ENCODE assay signal across 21 cellular contexts in the genomic region with DNA sequence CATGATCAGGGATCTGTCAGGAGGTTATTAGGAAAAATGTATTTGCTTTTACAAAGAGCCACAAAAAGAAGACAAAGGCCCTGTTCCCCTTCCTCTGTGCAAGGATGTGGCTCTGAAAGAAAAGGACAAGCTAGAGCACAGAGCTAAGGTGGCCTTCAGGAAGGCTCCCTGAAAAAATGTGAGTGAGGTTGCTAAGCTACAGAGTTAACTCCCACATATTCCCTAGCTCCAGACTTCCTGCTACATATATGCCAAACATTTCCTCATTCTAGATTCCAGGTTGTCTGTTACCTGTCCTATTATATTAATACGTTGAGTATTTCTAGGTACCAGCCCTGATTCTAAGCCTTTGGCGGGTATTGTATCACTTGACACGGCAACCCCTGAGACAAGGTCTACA.
DNase-seq lines count a peak whose midpoint lies in the region; ATAC-seq, FAIRE-seq and TF ChIP-seq lines count a peak whose summit lies in the region.
"Had no signal": no experiment of that assay in that cellular context is flagged by ENCODE, and none has a peak within 500 bp of the region (broad histone marks: within the 10 kb centered on the region; RNA-seq: fewer than 3 reads in every experiment).

No MANE protein-coding gene starts in this region.

- TF ChIP-seq RAD21 in neural cell (conservative IDR thresholded peaks at IDR 0.05), result no peak

- no peak for TF ChIP-seq EP300 in neural cell (conservative IDR thresholded peaks at IDR 0.05; ENCODE audit: poor library complexity, severe bottlenecking)

- H3K9me2 ChIP-seq in PC-3 (replicated peaks; ENCODE audit: low read length), result no peaks in the 10 kb centered on the region
- no peaks in the 10 kb centered on the region for H3K9me2 ChIP-seq in neural cell (ENCODE audit: insufficient read depth, low read length)
- H3K9me2 ChIP-seq: SK-N-SH had no signal

- H4K20me1 ChIP-seq in PC-3 (ENCODE audit: low read length) (no peaks in the 10 kb centered on the region), neural cell (ENCODE audit: insufficient read depth) (no peaks in the 10 kb centered on the region)

- intact Hi-C loops in PC-3 (cut with micrococcal nuclease), result no loop called here
- intact Hi-C loops in right lobe of liver (cut with DNase I), result no loop called here

- H3K36me3 ChIP-seq in PC-3 (ENCODE audit: low read depth, low read length), result no peaks in the 10 kb centered on the region
- H3K36me3 ChIP-seq in kidney epithelial cell (ENCODE audit: control insufficient read depth, insufficient read depth, low read length), result no peaks in the 10 kb centered on the region
- H3K36me3 ChIP-seq in neural cell (ENCODE audit: insufficient read depth, low read length), result no peaks in the 10 kb centered on the region
- no peaks in the 10 kb centered on the region for H3K36me3 ChIP-seq in right lobe of liver

- H3K4me2 ChIP-seq in PC-3 (ENCODE audit: low read length) (no peak overlapping the region), neural cell (ENCODE audit: low read length) (no peak overlapping the region)
- H3K4me2 ChIP-seq: KMS-11, SK-N-SH had no signal

- H3K4me3 ChIP-seq in PC-3 (ENCODE audit: low read length), result no peak overlapping the region
- no peak overlapping the region for H3K4me3 ChIP-seq in kidney epithelial cell (ENCODE audit: low read depth, low read length)
- no peak overlapping the region for H3K4me3 ChIP-seq in neural cell (ENCODE audit: low read length)
- H3K4me3 ChIP-seq in right lobe of liver, result no peak overlapping the region

- DNase-seq in GM19239 (ENCODE audit: insufficient read length, low spot score) (no peak), PC-3 (no peak), kidney epithelial cell (ENCODE audit: low read depth) (peak; percentile 7), pons (ENCODE audit: low spot score) (no peak), right lobe of liver (no peak), NCI-H187 (lab: John Stamatoyannopoulos, UW) (no peak)
- DNase-seq: CD4-positive, alpha-beta memory T cell; DND-41; MV-4-11; NCI-H1694 treated with DMSO at 0.1 percent for 48 hours; NCI-H2107; NCI-H510A treated with DMSO at 0.1 percent for 48 hours; NCI-H82; OCI-M1; RPMI8226; SHP77 treated with DMSO at 0.1 percent for 48 hours; SK-N-SH had no signal

- peak; percentile 31 for FAIRE-seq in GM19239 (lab: Jason Lieb, UNC)
- FAIRE-seq: G401.6 had no signal

- H3F3A ChIP-seq in PC-3 (ENCODE audit: low read length, unreplicated experiment), result no peaks in the 10 kb centered on the region
- H3F3A ChIP-seq in neural cell (ENCODE audit: insufficient read depth, low read length, poor library complexity, severe bottlenecking), result no peaks in the 10 kb centered on the region

- H3K9me3 ChIP-seq in PC-3 (ENCODE audit: low read length) (no peaks in the 10 kb centered on the region), neural cell (ENCODE audit: low read length) (no peaks in the 10 kb centered on the region), right lobe of liver (no peaks in the 10 kb centered on the region)
- H3K9me3 ChIP-seq: SK-N-SH had no signal

- H3K4me1 ChIP-seq in PC-3 (ENCODE audit: insufficient read depth, low read length) (no peaks in the 10 kb centered on the region), right lobe of liver (no peaks in the 10 kb centered on the region)

- H3K9ac ChIP-seq in PC-3 (ENCODE audit: low read length), result no peak overlapping the region
- H3K9ac ChIP-seq in neural cell (ENCODE audit: low read length), result no peak overlapping the region
- H3K9ac ChIP-seq: KMS-11, SK-N-SH had no signal

- no peak overlapping the region for H2AFZ ChIP-seq in PC-3 (ENCODE audit: low read length)
- no peak overlapping the region for H2AFZ ChIP-seq in neural cell (ENCODE audit: low read depth, low read length)

- H3K79me2 ChIP-seq in PC-3 (ENCODE audit: low read length), result no peaks in the 10 kb centered on the region
- no peaks in the 10 kb centered on the region for H3K79me2 ChIP-seq in neural cell (replicated peaks; ENCODE audit: insufficient read depth, low read length)

- TF ChIP-seq POLR2A in right lobe of liver (IDR thresholded peaks at IDR 0.05), result no peak

- ATAC-seq in PC-3, result peak; percentile 24; the same call in 1 of the 2 replicates
- ATAC-seq in right lobe of liver, result no peak
- ATAC-seq in GM19328 (IDR thresholded peaks at IDR 0.05; ENCODE audit: unreplicated experiment), result no peak

- BruUV-seq in PC-3 (replicated peaks; lab: Mats Ljungman, UMichigan), result no TSS peak

- TF ChIP-seq CTCF in PC-3 (conservative IDR thresholded peaks at IDR 0.05; ENCODE audit: low read depth, low read length) (no peak), kidney epithelial cell (IDR thresholded peaks at IDR 0.05; ENCODE audit: insufficient read depth, low read length, poor library complexity, severe bottlenecking) (no peak), neural cell (IDR thresholded peaks at IDR 0.05; ENCODE audit: poor library complexity, severe bottlenecking) (no peak), right lobe of liver (IDR thresholded peaks at IDR 0.05) (no peak)

- H3K27ac ChIP-seq in PC-3 (ENCODE audit: low read length), result no peak overlapping the region
- no peak overlapping the region for H3K27ac ChIP-seq in neural cell (ENCODE audit: low read length)
- H3K27ac ChIP-seq in right lobe of liver, result no peak overlapping the region
- H3K27ac ChIP-seq: KMS-11 had no signal

- H3K27me3 ChIP-seq in PC-3 (ENCODE audit: low read length), result no peaks in the 10 kb centered on the region
- H3K27me3 ChIP-seq in kidney epithelial cell (ENCODE audit: control insufficient read depth, insufficient read depth, low read length), result no peaks in the 10 kb centered on the region
- H3K27me3 ChIP-seq in neural cell (ENCODE audit: insufficient read depth, low read depth, low read length), result no peaks in the 10 kb centered on the region
- no peaks in the 10 kb centered on the region for H3K27me3 ChIP-seq in right lobe of liver

- POLR2A ChIA-PET in PC-3 (lab: Charles Lee; ENCODE audit: unreplicated experiment), result interaction anchor here (0.6 to 0.7 kb wide), 2 partner anchors 19 to 561 kb away, joined by 3 read pairs; no protein-coding TSS in a partner anchor

- 94% methylated on average over 3 of the region's 3 CpGs for WGBS in right lobe of liver (ENCODE audit: insufficient coverage, low coverage, low lambda C conversion rate, missing lambda C conversion rate)

- CTCF ChIA-PET in PC-3 (lab: Charles Lee), result no interaction called here

TF ChIP-seq in neural cell, 6 proteins besides CTCF, POLR2A, EP300 and RAD21:
- TF ChIP-seq, protein P1, sequence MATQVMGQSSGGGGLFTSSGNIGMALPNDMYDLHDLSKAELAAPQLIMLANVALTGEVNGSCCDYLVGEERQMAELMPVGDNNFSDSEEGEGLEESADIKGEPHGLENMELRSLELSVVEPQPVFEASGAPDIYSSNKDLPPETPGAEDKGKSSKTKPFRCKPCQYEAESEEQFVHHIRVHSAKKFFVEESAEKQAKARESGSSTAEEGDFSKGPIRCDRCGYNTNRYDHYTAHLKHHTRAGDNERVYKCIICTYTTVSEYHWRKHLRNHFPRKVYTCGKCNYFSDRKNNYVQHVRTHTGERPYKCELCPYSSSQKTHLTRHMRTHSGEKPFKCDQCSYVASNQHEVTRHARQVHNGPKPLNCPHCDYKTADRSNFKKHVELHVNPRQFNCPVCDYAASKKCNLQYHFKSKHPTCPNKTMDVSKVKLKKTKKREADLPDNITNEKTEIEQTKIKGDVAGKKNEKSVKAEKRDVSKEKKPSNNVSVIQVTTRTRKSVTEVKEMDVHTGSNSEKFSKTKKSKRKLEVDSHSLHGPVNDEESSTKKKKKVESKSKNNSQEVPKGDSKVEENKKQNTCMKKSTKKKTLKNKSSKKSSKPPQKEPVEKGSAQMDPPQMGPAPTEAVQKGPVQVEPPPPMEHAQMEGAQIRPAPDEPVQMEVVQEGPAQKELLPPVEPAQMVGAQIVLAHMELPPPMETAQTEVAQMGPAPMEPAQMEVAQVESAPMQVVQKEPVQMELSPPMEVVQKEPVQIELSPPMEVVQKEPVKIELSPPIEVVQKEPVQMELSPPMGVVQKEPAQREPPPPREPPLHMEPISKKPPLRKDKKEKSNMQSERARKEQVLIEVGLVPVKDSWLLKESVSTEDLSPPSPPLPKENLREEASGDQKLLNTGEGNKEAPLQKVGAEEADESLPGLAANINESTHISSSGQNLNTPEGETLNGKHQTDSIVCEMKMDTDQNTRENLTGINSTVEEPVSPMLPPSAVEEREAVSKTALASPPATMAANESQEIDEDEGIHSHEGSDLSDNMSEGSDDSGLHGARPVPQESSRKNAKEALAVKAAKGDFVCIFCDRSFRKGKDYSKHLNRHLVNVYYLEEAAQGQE (IDR thresholded peaks at IDR 0.05; ENCODE audit: borderline replicate concordance), result peak; percentile 32
- TF ChIP-seq MXI1 (conservative IDR thresholded peaks at IDR 0.05; ENCODE audit: poor library complexity, severe bottlenecking), result no peak
